8 cellular contexts compared by ENCODE assay signal in the genomic region with DNA sequence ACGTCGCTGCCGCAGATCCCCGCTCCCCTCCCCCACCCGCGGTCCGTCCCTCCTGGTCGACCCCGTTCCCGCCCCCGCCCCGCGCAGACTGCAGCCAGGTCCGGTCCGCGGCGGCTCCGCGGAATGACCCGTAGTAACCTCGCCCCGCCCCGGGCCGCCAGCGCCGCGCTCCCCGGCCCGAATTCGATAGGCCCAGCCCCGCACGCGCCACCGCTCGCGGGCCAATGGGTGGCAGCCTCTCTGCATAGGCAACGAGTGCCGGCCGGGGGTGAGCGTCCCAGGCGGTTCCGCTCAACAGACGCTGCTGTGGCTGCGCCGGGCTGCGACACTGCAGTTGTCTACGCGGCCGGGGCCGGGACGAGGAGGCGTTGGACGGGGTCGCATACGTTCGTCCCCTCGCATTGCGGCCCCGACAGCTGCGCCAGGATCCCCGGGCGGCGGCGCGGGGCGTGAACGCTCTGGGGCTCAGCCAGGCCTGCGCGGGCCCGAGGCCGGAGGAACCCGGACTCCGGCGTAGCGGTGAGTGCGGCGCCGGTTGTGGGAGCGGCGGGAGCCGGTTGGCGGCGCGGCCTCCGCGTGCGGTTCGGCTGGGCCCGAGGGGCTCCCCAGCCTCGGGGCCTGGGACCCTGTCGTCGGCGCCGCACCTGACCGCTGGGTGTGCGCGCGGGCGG. TPM values are rescaled to one million over a fixed set of nuclear protein-coding genes. Genes with fewer than 3 reads are reported as not detected.
DNase-seq lines count a peak whose midpoint lies in the region; ATAC-seq and TF ChIP-seq lines count a peak whose summit lies in the region.

ACSL3 (plus strand) TSS at position 297 of the 671 bp plus-strand sequence. CDS start 47,737 bp downstream, outside the sequence.

- H3K4me1 ChIP-seq in BLaER1 treated with 17β-estradiol and CSF1 and Interleukin-3, amounts not matched to agents 10 nM and 100 nM = peaks cover 41 to 56% (median 49%) of the 10 kb centered on the region in 10 experiments
- H3K4me1 ChIP-seq in left lung = peaks cover 26 to 53% of the 10 kb centered on the region in 2 donors

- peak; percentile 98 for ATAC-seq in GM19328 (IDR thresholded peaks at IDR 0.05; ENCODE audit: unreplicated experiment)
- peak; percentile 94 for ATAC-seq in HG03469 (IDR thresholded peaks at IDR 0.05; ENCODE audit: unreplicated experiment)
- ATAC-seq in left lung = peak; percentile 98

- peak within 1 kb of the TSS; percentile 80 to 96 (median 93) for H3K4me2 ChIP-seq in BLaER1 treated with 17β-estradiol and CSF1 and Interleukin-3, amounts not matched to agents 10 nM and 100 nM

- DNase-seq in NCI-H748 treated with DMSO at 0.1 percent for 48 hours (lab: John Stamatoyannopoulos, UW) (peak; percentile 89), dedifferentiated amniotic fluid mesenchymal stem cell (ENCODE audit: extremely low spot score) (peak; percentile 88), left lung (peak; percentile 98 to 99)
- peak; percentile 87 to 88 for DNase-seq in activated CD4-positive, alpha-beta T cell treated with anti-CD3 and anti-CD28 coated beads, Interleukin-2, amount 50 U/mL, for 24 hours (ENCODE audit: low read depth in 1 of 2, low spot score in 1 of 2)
- DNase-seq in stimulated activated CD4-positive, alpha-beta T cell treated with anti-CD3 and anti-CD28 coated beads, Interleukin-2, amount 100 ng/mL, for 4 hours (ENCODE audit: low read depth) = peak; percentile 85

- no peaks in the 10 kb centered on the region for H3K9me3 ChIP-seq in BLaER1 treated with 17β-estradiol and CSF1 and Interleukin-3, amounts not matched to agents 10 nM and 100 nM (replicated peaks in 1 of 11)
- no peaks in the 10 kb centered on the region for H3K9me3 ChIP-seq in left lung

- no peaks in the 10 kb centered on the region for H3K27me3 ChIP-seq in BLaER1 treated with 17β-estradiol and CSF1 and Interleukin-3, amounts not matched to agents 10 nM and 100 nM
- H3K27me3 ChIP-seq in left lung = no peaks in the 10 kb centered on the region

- peak within 1 kb of the TSS; percentile 85 to 99 (median 96) for H3K4me3 ChIP-seq in BLaER1 treated with 17β-estradiol and CSF1 and Interleukin-3, amounts not matched to agents 10 nM and 100 nM
- peak within 1 kb of the TSS; percentile 84 to 85 for H3K4me3 ChIP-seq in left lung

- H4K20me1 ChIP-seq in BLaER1 treated with 17β-estradiol and CSF1 and Interleukin-3, amounts not matched to agents 10 nM and 100 nM = peaks cover 45 to 50% (median 49%) of the 10 kb centered on the region in 11 experiments

- intact Hi-C loops in left lung (cut with DNase I) = no loop called here

- no peaks in the 10 kb centered on the region for H3K36me3 ChIP-seq in BLaER1 treated with 17β-estradiol and CSF1 and Interleukin-3, amounts not matched to agents 10 nM and 100 nM
- H3K36me3 ChIP-seq in left lung = no peaks in the 10 kb centered on the region

- no peak for TF ChIP-seq CTCF in left lung (IDR thresholded peaks at IDR 0.05)

- peak within 1 kb of the TSS; percentile 92 to 99 (median 97) for H3K27ac ChIP-seq in BLaER1 treated with 17β-estradiol and CSF1 and Interleukin-3, amounts not matched to agents 10 nM and 100 nM
- H3K27ac ChIP-seq in left lung = peak within 1 kb of the TSS; percentile 98

- H3K9ac ChIP-seq in BLaER1 treated with 17β-estradiol and CSF1 and Interleukin-3, amounts not matched to agents 10 nM and 100 nM = peak within 1 kb of the TSS; percentile 96 to 100 (median 98)

RNA-seq across cellular contexts. Expression of gene ACSL3, which starts in this region (rescaled TPM):
- total RNA-seq in left lung = 100 to 1,000 TPM in 1 of 2 donors, 10 to 100 TPM in 1; 92.5 to 102 TPM

Comparison
In these comparisons a context has a peak if more than half of its experiments do, and no peak if none do; other contexts are left out.
1. Peak in every context shown above with its lines: DNase-seq, ATAC-seq, H3K4me3 ChIP-seq and H3K27ac ChIP-seq.